Comparison of ENCODE assay signal across 19 cellular contexts in the genomic region with DNA sequence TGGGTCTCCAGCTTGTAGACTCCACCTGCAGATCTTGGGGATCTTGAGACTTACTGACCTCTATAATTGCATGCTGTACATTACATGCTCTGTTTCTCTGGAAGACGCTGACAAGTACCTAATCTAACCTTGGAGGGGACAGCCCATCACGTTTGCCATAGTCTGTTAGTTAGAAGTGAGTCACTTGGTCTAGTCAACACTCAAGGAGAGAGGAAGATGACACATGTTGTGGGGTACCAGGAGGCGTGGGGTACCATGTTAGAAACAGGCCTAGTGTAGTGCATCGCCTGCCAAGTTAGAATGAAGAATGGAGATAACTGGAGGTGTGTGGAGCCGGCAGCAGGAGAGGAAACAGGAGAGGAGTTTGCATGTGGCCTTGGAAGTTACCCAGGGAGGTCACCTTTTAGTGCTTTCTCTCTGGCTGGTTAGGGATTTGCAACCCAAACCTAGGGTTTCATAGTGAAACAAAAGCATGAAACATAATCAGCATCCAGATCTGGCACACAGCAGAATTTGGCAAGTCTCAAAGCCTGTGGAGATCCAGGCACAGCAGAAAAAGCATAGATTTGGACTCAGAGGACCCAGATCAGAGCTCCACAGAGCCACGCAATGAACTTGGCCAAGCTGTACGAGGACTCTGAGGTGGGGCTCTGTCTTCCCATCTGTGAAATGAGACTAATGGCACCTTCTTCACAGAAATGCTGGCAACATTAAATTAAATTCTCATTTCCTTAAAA.
DNase-seq lines count a peak whose midpoint lies in the region; ATAC-seq lines count a peak whose summit lies in the region.
"Had no signal": no experiment of that assay in that cellular context is flagged by ENCODE, and none has a peak within 500 bp of the region (broad histone marks: within the 10 kb centered on the region; RNA-seq: fewer than 3 reads in every experiment).

No MANE protein-coding gene starts in this region.

- H3K27ac Mint-ChIP-seq in stimulated activated naive CD8-positive, alpha-beta T cell treated with anti-CD3 and anti-CD28 coated beads, Interleukin-15, Interleukin-2, amounts not matched to agents 100 ng/mL and 50 ng/mL, for 24 hours, result peak overlapping the region; percentile 59
- H3K27ac Mint-ChIP-seq: activated naive CD4-positive, alpha-beta T cell treated with anti-CD3 and anti-CD28 coated beads, Interleukin-2, amount 50 U/mL, for 24 hours; T-helper 1 cell treated with Interleukin-12 subunit alpha and Interleukin-12 subunit beta and Interleukin-4 antibody, amounts not matched to agents 30 μg/mL and 1 μg/mL, for 36 hours had no signal

- no peaks in the 10 kb centered on the region for H3K9me3 Mint-ChIP-seq in stimulated activated naive CD8-positive, alpha-beta T cell treated with anti-CD3 and anti-CD28 coated beads, Interleukin-15, Interleukin-2, amounts not matched to agents 100 ng/mL and 50 ng/mL, for 24 hours
- H3K9me3 Mint-ChIP-seq: activated naive CD4-positive, alpha-beta T cell treated with anti-CD3 and anti-CD28 coated beads, Interleukin-2, amount 50 U/mL, for 24 hours; naive B cell; T-helper 1 cell treated with Interleukin-12 subunit alpha and Interleukin-12 subunit beta and Interleukin-4 antibody, amounts not matched to agents 30 μg/mL and 1 μg/mL, for 36 hours had no signal

- H3K27me3 Mint-ChIP-seq in stimulated activated naive CD8-positive, alpha-beta T cell treated with anti-CD3 and anti-CD28 coated beads, Interleukin-15, Interleukin-2, amounts not matched to agents 100 ng/mL and 50 ng/mL, for 24 hours, result peaks cover 10% of the 10 kb centered on the region
- H3K27me3 Mint-ChIP-seq: activated naive CD4-positive, alpha-beta T cell treated with anti-CD3 and anti-CD28 coated beads, Interleukin-2, amount 50 U/mL, for 24 hours had no signal

- H3K36me3 Mint-ChIP-seq in stimulated activated naive CD8-positive, alpha-beta T cell treated with anti-CD3 and anti-CD28 coated beads, Interleukin-15, Interleukin-2, amounts not matched to agents 100 ng/mL and 50 ng/mL, for 24 hours (ENCODE audit: low read depth), result no peaks in the 10 kb centered on the region
- H3K36me3 Mint-ChIP-seq: activated naive CD4-positive, alpha-beta T cell treated with anti-CD3 and anti-CD28 coated beads, Interleukin-2, amount 50 U/mL, for 24 hours; naive B cell had no signal

- peak overlapping the region; percentile 11 for H3K4me3 Mint-ChIP-seq in stimulated activated naive CD8-positive, alpha-beta T cell treated with anti-CD3 and anti-CD28 coated beads, Interleukin-15, Interleukin-2, amounts not matched to agents 100 ng/mL and 50 ng/mL, for 24 hours
- H3K4me3 Mint-ChIP-seq: activated naive CD4-positive, alpha-beta T cell treated with anti-CD3 and anti-CD28 coated beads, Interleukin-2, amount 50 U/mL, for 24 hours; naive B cell; T-helper 1 cell treated with Interleukin-12 subunit alpha and Interleukin-12 subunit beta and Interleukin-4 antibody, amounts not matched to agents 30 μg/mL and 1 μg/mL, for 36 hours had no signal

- peak; percentile 2 for DNase-seq in stimulated activated naive CD4-positive, alpha-beta T cell treated with Interleukin-2 at 50 U/mL for 16 hours (lab: John Stamatoyannopoulos, UW)
- no peak for DNase-seq in stimulated activated naive CD4-positive, alpha-beta T cell (lab: John Stamatoyannopoulos, UW)
- peak; percentile 19 for DNase-seq in RPMI8226
- DNase-seq in left lobe of liver (ENCODE audit: low spot score), result peak; percentile 62
- DNase-seq in C1 segment of cervical spinal cord (lab: John Stamatoyannopoulos, UW), result no peak
- DNase-seq: esophagus squamous epithelium, glutamatergic neuron, H7, Karpas-422, mesendoderm, naive B cell, NCI-H1930, NCI-H2227 treated with DMSO at 0.1 percent for 48 hours, NCI-H82, upper lobe of left lung had no signal

- ATAC-seq in left lobe of liver (peak; percentile 31), HG02870 (IDR thresholded peaks at IDR 0.05; ENCODE audit: unreplicated experiment) (no peak)

- H3K4me1 Mint-ChIP-seq in stimulated activated naive CD8-positive, alpha-beta T cell treated with anti-CD3 and anti-CD28 coated beads, Interleukin-15, Interleukin-2, amounts not matched to agents 100 ng/mL and 50 ng/mL, for 24 hours (ENCODE audit: low read depth), result peaks cover 79% of the 10 kb centered on the region
- H3K4me1 Mint-ChIP-seq: naive B cell had no signal

Comparison
In these comparisons a context has a peak if more than half of its experiments do, and no peak if none do; other contexts are left out.
1. DNase-seq: peak in stimulated activated naive CD4-positive, alpha-beta T cell treated with Interleukin-2 at 50 U/mL for 16 hours (single experiment), RPMI8226 (single experiment) and left lobe of liver (single experiment); none in stimulated activated naive CD4-positive, alpha-beta T cell (0 of 6) and C1 segment of cervical spinal cord (0 of 14).